Comparison of ENCODE assay signal across 26 cellular contexts in genomic region chr17:59716427-59716826, GRCh38.
"Had no signal": no experiment of that assay in that cellular context is flagged by ENCODE, and none has a peak within 500 bp of the region (broad histone marks: within the 10 kb centered on the region; RNA-seq: fewer than 3 reads in every experiment).

No MANE protein-coding gene starts in this region.

- H3K4me3 ChIP-seq: body of pancreas, neural progenitor cell, skin epidermis, suprapubic skin had no signal

- H3K27ac ChIP-seq: body of pancreas, neural progenitor cell, suprapubic skin, VCaP had no signal

- H3K36me3 ChIP-seq: neural progenitor cell, suprapubic skin had no signal

- H2AFZ ChIP-seq: neural progenitor cell had no signal

- H3K27me3 Mint-ChIP-seq: activated naive CD8-positive, alpha-beta T cell treated with anti-CD3 and anti-CD28 coated beads, Interleukin-2, amount 50 U/mL, for 24 hours; effector memory CD8-positive, alpha-beta T cell; naive thymus-derived CD4-positive, alpha-beta T cell; stimulated activated naive CD8-positive, alpha-beta T cell treated with anti-CD3 and anti-CD28 coated beads, Interleukin-15, amount 100 ng/mL, for 72 hours; T-cell had no signal

- ATAC-seq: activated naive CD8-positive, alpha-beta T cell treated with anti-CD3 and anti-CD28 coated beads, Interleukin-2, amount 50 U/mL, for 24 hours; body of pancreas; effector memory CD8-positive, alpha-beta T cell; esophagus mucosa; naive thymus-derived CD4-positive, alpha-beta T cell; SK-N-SH treated with all-trans-retinoic acid at 6 μM for 48 hours; stimulated activated effector memory CD8-positive, alpha-beta T cell treated with anti-CD3 and anti-CD28 coated beads, Interleukin-12 subunit alpha, Interleukin-12 subunit beta, amount 100 ng/mL, for 72 hours; stimulated activated naive CD8-positive, alpha-beta T cell treated with anti-CD3 and anti-CD28 coated beads, Interleukin-15, amount 100 ng/mL, for 72 hours; T-cell had no signal

- H3K4me1 ChIP-seq: neural progenitor cell, suprapubic skin had no signal

- H3K4me2 ChIP-seq: neural progenitor cell had no signal

- H3K36me3 Mint-ChIP-seq: neural progenitor cell had no signal

- H3K9me3 Mint-ChIP-seq: activated naive CD8-positive, alpha-beta T cell treated with anti-CD3 and anti-CD28 coated beads, Interleukin-2, amount 50 U/mL, for 24 hours; activated T-helper 1 cell treated with anti-CD3 and anti-CD28 coated beads, Interleukin-12 subunit alpha, Interleukin-12 subunit beta, Interleukin-2, Interleukin-4 antibody, amounts not matched to agents 30 ng/mL and 10 ng/mL and 1 ng/mL, durations not matched to agents 14 hours and 24 hours and 36 hours; effector memory CD8-positive, alpha-beta T cell; naive thymus-derived CD4-positive, alpha-beta T cell; neural progenitor cell; stimulated activated effector memory CD8-positive, alpha-beta T cell treated with anti-CD3 and anti-CD28 coated beads, Interleukin-12 subunit alpha, Interleukin-12 subunit beta, amount 100 ng/mL, for 72 hours; stimulated activated naive CD8-positive, alpha-beta T cell treated with anti-CD3 and anti-CD28 coated beads, Interleukin-15, amount 100 ng/mL, for 72 hours; T-cell; T-helper 2 cell treated with Interferon-gamma antibody and Interleukin-4, amounts not matched to agents 5 μg/mL and 100 μg/mL, for 36 hours had no signal

- H3K4me1 Mint-ChIP-seq: neural progenitor cell had no signal

- H3K9me3 ChIP-seq: body of pancreas, suprapubic skin had no signal

- H3K27ac Mint-ChIP-seq: activated naive CD8-positive, alpha-beta T cell treated with anti-CD3 and anti-CD28 coated beads, Interleukin-2, amount 50 U/mL, for 24 hours; activated T-helper 1 cell treated with anti-CD3 and anti-CD28 coated beads, Interleukin-12 subunit alpha, Interleukin-12 subunit beta, Interleukin-2, Interleukin-4 antibody, amounts not matched to agents 30 ng/mL and 10 ng/mL and 1 ng/mL, durations not matched to agents 14 hours and 24 hours and 36 hours; naive thymus-derived CD4-positive, alpha-beta T cell; neural progenitor cell; stimulated activated effector memory CD8-positive, alpha-beta T cell treated with anti-CD3 and anti-CD28 coated beads, Interleukin-12 subunit alpha, Interleukin-12 subunit beta, amount 100 ng/mL, for 72 hours; stimulated activated naive CD8-positive, alpha-beta T cell treated with anti-CD3 and anti-CD28 coated beads, Interleukin-15, amount 100 ng/mL, for 72 hours; T-cell; T-helper 2 cell treated with Interferon-gamma antibody and Interleukin-4, amounts not matched to agents 5 μg/mL and 100 μg/mL, for 36 hours had no signal

- H3K4me3 Mint-ChIP-seq: activated naive CD8-positive, alpha-beta T cell treated with anti-CD3 and anti-CD28 coated beads, Interleukin-2, amount 50 U/mL, for 24 hours; activated T-helper 1 cell treated with anti-CD3 and anti-CD28 coated beads, Interleukin-12 subunit alpha, Interleukin-12 subunit beta, Interleukin-2, Interleukin-4 antibody, amounts not matched to agents 30 ng/mL and 10 ng/mL and 1 ng/mL, durations not matched to agents 14 hours and 24 hours and 36 hours; effector memory CD8-positive, alpha-beta T cell; naive thymus-derived CD4-positive, alpha-beta T cell; neural progenitor cell; stimulated activated effector memory CD8-positive, alpha-beta T cell treated with anti-CD3 and anti-CD28 coated beads, Interleukin-12 subunit alpha, Interleukin-12 subunit beta, amount 100 ng/mL, for 72 hours; stimulated activated naive CD8-positive, alpha-beta T cell treated with anti-CD3 and anti-CD28 coated beads, Interleukin-15, amount 100 ng/mL, for 72 hours; T-cell; T-helper 2 cell treated with Interferon-gamma antibody and Interleukin-4, amounts not matched to agents 5 μg/mL and 100 μg/mL, for 36 hours had no signal

- H3K27me3 ChIP-seq: body of pancreas, neural progenitor cell, suprapubic skin had no signal

- H3K9ac ChIP-seq: neural progenitor cell had no signal

- DNase-seq: activated CD4-positive, CD25-positive, alpha-beta regulatory T cell treated with anti-CD3 and anti-CD28 coated beads, Interleukin-2, amount 50 U/mL, for 72 hours; activated CD8-positive, alpha-beta memory T cell treated with anti-CD3 and anti-CD28 coated beads for 24 hours; activated CD8-positive, alpha-beta memory T cell treated with anti-CD3 and anti-CD28 coated beads, Interleukin-2, amount 50 U/mL, for 48 hours; activated gamma-delta T cell; activated naive CD4-positive, alpha-beta T cell treated with anti-CD3 and anti-CD28 coated beads, Interleukin-2, amount 50 U/mL, for 16 hours; activated naive CD8-positive, alpha-beta T cell treated with anti-CD3 and anti-CD28 coated beads, Interleukin-2, amount 50 U/mL, for 24 hours; anterior cingulate cortex; body of pancreas; caudate nucleus; effector memory CD8-positive, alpha-beta T cell; head of caudate nucleus; islet precursor cell; naive thymus-derived CD4-positive, alpha-beta T cell; stimulated activated CD4-positive, alpha-beta T cell treated with anti-CD3 and anti-CD28 coated beads, Interleukin-2, amount 100 ng/mL, for 24 hours; stimulated activated naive CD8-positive, alpha-beta T cell treated with anti-CD3 and anti-CD28 coated beads, Interleukin-15, amount 100 ng/mL, for 72 hours; T-cell; trophoblast cell had no signal
